ENCODE assay signal across 1 cellular context in the genomic region with DNA sequence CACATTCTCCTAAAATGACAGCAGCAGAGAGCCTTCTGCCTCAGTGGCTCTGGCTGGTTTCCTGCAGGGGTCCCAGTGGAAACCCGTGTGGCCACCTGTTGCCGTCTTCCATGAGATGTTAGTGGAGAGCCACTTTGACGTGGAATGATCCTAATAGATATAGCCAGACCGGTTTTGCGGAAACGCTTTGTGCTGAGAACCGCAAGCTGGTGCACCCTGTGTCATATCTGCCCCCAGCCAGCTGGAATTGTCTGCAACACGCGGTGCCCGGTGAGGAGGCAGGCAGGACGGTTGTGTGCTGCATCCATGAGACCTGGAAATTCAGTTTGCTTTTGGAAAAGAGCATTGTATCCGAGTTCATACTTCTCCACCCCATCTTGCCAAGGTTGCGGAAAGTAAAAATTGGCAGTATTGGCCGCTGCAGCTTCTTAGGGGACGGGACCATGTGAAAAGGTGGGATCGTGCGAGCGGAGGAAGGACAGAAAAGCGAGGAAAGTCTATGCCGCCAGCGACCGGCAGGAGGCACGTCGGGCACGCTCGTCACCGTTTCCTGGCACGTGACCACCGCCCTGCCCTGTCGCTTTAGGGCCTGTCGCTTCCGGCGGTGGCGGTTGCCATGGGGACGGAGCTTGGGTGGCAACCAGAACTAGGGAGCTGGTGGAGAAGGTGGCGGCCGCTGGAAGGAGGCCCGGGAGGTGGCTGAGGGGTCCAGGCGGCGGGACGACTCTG.
A peak's percentile ranks its signal among the peaks of the same experiment; 100 is the strongest.
TF ChIP-seq lines count a peak whose summit lies in the region.

A gene with protein sequence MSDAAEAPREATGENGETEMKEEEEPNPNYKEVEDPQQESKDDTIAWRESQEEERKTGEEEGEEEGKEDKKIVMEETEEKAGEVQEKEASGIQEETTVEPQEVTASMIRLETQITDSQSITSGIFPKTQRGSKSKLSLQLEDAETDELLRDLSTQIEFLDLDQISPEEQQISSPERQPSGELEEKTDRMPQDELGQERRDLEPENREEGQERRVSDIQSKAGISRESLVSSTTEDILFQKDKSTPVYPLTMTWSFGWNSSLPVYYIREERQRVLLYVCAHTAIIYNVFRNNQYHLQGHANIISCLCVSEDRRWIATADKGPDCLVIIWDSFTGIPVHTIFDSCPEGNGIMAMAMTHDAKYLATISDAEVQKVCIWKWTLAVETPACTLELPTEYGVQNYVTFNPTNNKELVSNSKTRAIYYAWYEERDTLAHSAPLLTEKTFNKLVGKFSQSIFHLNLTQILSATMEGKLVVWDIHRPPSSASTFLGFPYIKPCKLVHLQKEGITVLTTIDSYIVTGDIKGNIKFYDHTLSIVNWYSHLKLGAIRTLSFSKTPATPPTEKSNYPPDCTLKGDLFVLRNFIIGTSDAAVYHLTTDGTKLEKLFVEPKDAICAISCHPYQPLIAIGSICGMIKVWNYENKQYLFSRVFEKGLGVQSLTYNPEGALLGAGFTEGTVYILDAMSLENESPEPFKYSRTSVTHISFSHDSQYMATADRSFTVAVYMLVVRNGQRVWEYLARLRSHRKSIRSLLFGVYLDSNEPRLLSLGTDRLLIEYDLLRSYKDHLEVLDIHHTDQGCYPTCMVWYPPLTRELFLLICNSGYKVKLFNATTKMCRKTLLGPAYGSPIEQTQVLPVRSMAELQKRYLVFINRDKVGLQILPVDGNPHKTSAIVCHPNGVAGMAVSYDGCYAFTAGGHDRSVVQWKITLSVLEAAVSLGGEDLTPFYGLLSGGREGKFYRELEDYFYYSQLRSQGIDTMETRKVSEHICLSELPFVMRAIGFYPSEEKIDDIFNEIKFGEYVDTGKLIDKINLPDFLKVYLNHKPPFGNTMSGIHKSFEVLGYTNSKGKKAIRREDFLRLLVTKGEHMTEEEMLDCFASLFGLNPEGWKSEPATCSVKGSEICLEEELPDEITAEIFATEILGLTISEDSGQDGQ (plus strand): TSS at position 643 of the 729 bp plus-strand sequence. CDS start 2,714 bp downstream, outside the sequence.

TF ChIP-seq in WTC11, 78 proteins besides CTCF, POLR2A, EP300 and RAD21 (continued from another document):
- TF ChIP-seq, protein P1, sequence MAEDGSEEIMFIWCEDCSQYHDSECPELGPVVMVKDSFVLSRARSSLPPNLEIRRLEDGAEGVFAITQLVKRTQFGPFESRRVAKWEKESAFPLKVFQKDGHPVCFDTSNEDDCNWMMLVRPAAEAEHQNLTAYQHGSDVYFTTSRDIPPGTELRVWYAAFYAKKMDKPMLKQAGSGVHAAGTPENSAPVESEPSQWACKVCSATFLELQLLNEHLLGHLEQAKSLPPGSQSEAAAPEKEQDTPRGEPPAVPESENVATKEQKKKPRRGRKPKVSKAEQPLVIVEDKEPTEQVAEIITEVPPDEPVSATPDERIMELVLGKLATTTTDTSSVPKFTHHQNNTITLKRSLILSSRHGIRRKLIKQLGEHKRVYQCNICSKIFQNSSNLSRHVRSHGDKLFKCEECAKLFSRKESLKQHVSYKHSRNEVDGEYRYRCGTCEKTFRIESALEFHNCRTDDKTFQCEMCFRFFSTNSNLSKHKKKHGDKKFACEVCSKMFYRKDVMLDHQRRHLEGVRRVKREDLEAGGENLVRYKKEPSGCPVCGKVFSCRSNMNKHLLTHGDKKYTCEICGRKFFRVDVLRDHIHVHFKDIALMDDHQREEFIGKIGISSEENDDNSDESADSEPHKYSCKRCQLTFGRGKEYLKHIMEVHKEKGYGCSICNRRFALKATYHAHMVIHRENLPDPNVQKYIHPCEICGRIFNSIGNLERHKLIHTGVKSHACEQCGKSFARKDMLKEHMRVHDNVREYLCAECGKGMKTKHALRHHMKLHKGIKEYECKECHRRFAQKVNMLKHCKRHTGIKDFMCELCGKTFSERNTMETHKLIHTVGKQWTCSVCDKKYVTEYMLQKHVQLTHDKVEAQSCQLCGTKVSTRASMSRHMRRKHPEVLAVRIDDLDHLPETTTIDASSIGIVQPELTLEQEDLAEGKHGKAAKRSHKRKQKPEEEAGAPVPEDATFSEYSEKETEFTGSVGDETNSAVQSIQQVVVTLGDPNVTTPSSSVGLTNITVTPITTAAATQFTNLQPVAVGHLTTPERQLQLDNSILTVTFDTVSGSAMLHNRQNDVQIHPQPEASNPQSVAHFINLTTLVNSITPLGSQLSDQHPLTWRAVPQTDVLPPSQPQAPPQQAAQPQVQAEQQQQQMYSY (CRISPR knock-in tag; IDR thresholded peaks at IDR 0.05), result no peak
- TF ChIP-seq, protein P2, sequence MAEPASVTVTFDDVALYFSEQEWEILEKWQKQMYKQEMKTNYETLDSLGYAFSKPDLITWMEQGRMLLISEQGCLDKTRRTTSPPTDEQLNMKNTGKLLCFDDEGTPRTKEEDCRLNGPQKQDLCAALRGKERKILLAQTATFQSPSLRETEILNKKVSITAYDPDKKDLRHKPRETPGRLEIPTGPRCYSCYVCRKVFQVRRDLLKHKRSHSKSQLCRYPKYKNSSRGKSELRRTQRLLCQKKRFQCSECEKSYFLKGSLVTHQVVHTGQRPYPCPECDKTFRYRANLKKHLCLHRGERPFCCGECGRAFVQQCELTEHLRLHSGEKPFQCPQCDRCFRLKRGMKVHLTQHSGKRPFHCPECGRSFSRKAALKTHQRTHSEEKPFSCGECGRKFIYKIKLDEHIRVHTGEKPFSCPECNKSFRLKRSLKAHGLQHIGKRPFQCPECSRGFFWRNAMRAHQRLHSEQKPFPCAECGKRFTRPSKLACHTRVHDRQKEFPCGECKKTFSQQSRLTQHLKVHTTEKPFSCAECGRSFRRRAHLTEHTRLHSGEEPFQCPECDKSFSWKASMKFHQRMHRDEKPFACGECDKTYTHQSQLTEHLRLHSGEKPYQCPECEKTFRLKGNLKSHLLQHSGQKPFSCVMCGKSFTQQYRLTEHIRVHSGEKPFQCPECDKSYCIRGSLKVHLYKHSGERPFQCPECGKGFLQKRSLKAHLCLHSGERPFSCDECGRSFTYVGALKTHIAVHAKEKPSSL (CRISPR knock-in tag; conservative IDR thresholded peaks at IDR 0.05), result no peak
- TF ChIP-seq ZNF423 (CRISPR knock-in tag; IDR thresholded peaks at IDR 0.05) (no peak), JAZF1 (CRISPR knock-in tag; IDR thresholded peaks at IDR 0.05) (no peak), SMAD3 (CRISPR knock-in tag; IDR thresholded peaks at IDR 0.05; ENCODE audit: borderline replicate concordance) (peak; percentile 83; the same call in 1 of the 2 replicates), ELF4 (CRISPR knock-in tag; IDR thresholded peaks at IDR 0.05; ENCODE audit: low read depth) (no peak), GTF2I (CRISPR knock-in tag; conservative IDR thresholded peaks at IDR 0.05) (no peak)
- TF ChIP-seq, protein P3, sequence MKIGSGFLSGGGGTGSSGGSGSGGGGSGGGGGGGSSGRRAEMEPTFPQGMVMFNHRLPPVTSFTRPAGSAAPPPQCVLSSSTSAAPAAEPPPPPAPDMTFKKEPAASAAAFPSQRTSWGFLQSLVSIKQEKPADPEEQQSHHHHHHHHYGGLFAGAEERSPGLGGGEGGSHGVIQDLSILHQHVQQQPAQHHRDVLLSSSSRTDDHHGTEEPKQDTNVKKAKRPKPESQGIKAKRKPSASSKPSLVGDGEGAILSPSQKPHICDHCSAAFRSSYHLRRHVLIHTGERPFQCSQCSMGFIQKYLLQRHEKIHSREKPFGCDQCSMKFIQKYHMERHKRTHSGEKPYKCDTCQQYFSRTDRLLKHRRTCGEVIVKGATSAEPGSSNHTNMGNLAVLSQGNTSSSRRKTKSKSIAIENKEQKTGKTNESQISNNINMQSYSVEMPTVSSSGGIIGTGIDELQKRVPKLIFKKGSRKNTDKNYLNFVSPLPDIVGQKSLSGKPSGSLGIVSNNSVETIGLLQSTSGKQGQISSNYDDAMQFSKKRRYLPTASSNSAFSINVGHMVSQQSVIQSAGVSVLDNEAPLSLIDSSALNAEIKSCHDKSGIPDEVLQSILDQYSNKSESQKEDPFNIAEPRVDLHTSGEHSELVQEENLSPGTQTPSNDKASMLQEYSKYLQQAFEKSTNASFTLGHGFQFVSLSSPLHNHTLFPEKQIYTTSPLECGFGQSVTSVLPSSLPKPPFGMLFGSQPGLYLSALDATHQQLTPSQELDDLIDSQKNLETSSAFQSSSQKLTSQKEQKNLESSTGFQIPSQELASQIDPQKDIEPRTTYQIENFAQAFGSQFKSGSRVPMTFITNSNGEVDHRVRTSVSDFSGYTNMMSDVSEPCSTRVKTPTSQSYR (CRISPR knock-in tag; IDR thresholded peaks at IDR 0.05), result no peak
TF ChIP-seq in WTC11: peak in this region for 11.
